ENCODE assay signal across 9 cellular contexts in genomic region chr2:63622751-63623150, GRCh38.
"Had no signal": no experiment of that assay in that cellular context is flagged by ENCODE, and none has a peak within 500 bp of the region (broad histone marks: within the 10 kb centered on the region; RNA-seq: fewer than 3 reads in every experiment).

No MANE protein-coding gene starts in this region.

- H3K4me3 ChIP-seq: GM23248, GM23338, HAP-1 had no signal

- H3K36me3 ChIP-seq: HAP-1 had no signal

- H3K27ac ChIP-seq: GM23248 had no signal

- H3K9me3 ChIP-seq: HAP-1 had no signal

- ATAC-seq: GM23338, HCT116 had no signal

- DNase-seq: GM23248, GOT3, H7, H9, HCEC 1CT, HFFc6 had no signal
